Comparison of ENCODE assay signal across 17 cellular contexts in the genomic region with DNA sequence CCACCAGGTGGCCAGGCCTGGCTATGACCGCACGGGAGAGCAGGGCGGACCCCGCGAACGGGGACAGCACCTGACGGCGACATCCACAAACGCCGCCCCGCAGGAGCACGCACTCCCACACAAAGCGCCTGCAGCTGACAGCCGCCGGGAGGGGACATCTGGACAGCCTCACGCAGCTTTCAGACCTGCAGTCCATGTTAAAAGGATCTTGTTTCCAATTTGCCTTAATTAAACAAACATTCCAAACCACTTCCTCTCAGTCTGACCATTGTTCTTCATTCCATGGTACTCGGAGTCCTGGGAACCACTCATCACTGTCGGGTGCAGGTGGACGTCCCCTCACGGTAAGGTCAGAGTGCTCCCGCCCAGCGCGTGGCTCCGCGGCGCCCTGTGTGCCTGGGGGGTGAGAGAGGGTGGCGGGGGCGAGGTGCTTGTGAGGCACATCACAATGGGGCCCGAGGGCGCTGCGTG. TPM values are rescaled to one million over a fixed set of nuclear protein-coding genes. Genes with fewer than 3 reads are reported as not detected.
DNase-seq lines count a peak whose midpoint lies in the region; ATAC-seq and TF ChIP-seq lines count a peak whose summit lies in the region.
"Had no signal": no experiment of that assay in that cellular context is flagged by ENCODE, and none has a peak within 500 bp of the region (broad histone marks: within the 10 kb centered on the region; RNA-seq: fewer than 3 reads in every experiment).

No MANE protein-coding gene starts in this region.

- H3K27me3 ChIP-seq in BLaER1 (no peaks in the 10 kb centered on the region), PC-3 (ENCODE audit: low read length) (no peaks in the 10 kb centered on the region), MM.1S (replicated peaks; ENCODE audit: insufficient read depth, low read length) (no peaks in the 10 kb centered on the region)
- H3K27me3 ChIP-seq: dorsolateral prefrontal cortex had no signal

- peak; percentile 36 for DNase-seq in HT1080 (ENCODE audit: low read depth)
- DNase-seq in PC-3: no peak
- DNase-seq in hepatic stellate cell (ENCODE audit: low spot score): peak; percentile 62
- DNase-seq in AG20443 (ENCODE audit: low spot score): no peak
- DNase-seq in ecto neural progenitor cell (ENCODE audit: low spot score): no peak
- DNase-seq in MM.1S: no peak
- DNase-seq: activated CD4-positive, alpha-beta T cell treated with anti-CD3 and anti-CD28 coated beads for 1 hour; activated T-cell treated with anti-CD3 and anti-CD28 coated beads, Interleukin-2, amount 50 U/mL, for 1 hour; AML-193; dorsolateral prefrontal cortex; H7; immature natural killer cell; mucosa of descending colon; stimulated activated CD4-positive, alpha-beta T cell treated with anti-CD3 and anti-CD28 coated beads, Interleukin-4, amount 100 ng/mL, for 24 hours; stimulated activated naive B cell treated with anti-CD40 and anti-IgM and Interleukin-4, amounts not matched to agents 10 μg/mL and 1 μg/mL and 100 μg/mL, for 72 hours had no signal

- H3K4me3 ChIP-seq in BLaER1: no peak overlapping the region
- H3K4me3 ChIP-seq in PC-3 (ENCODE audit: low read length): no peak overlapping the region
- no peak overlapping the region for H3K4me3 ChIP-seq in MM.1S (ENCODE audit: low read length)
- H3K4me3 ChIP-seq: mucosa of descending colon had no signal

- intact Hi-C loops in PC-3 (cut with micrococcal nuclease): no loop called here

- peaks cover 15% of the 10 kb centered on the region; the same call in 1 of the 2 replicates for H4K20me1 ChIP-seq in BLaER1
- H4K20me1 ChIP-seq in PC-3 (ENCODE audit: low read length): no peaks in the 10 kb centered on the region
- H4K20me1 ChIP-seq in MM.1S (ENCODE audit: insufficient read depth, low read length): no peaks in the 10 kb centered on the region

- H3K4me1 ChIP-seq in BLaER1: peaks cover 99% of the 10 kb centered on the region
- peaks cover 8% of the 10 kb centered on the region; the same call in 1 of the 2 replicates for H3K4me1 ChIP-seq in PC-3 (ENCODE audit: insufficient read depth, low read length)
- no peaks in the 10 kb centered on the region for H3K4me1 ChIP-seq in MM.1S (ENCODE audit: low read length)

- TF ChIP-seq CTCF in PC-3 (conservative IDR thresholded peaks at IDR 0.05; ENCODE audit: low read depth, low read length): no peak
- TF ChIP-seq CTCF in MM.1S (IDR thresholded peaks at IDR 0.05; ENCODE audit: low read length): no peak

- peaks cover 16% of the 10 kb centered on the region; the same call in 1 of the 2 replicates for H3K36me3 ChIP-seq in BLaER1
- H3K36me3 ChIP-seq in PC-3 (ENCODE audit: low read depth, low read length): no peaks in the 10 kb centered on the region
- no peaks in the 10 kb centered on the region for H3K36me3 ChIP-seq in MM.1S (replicated peaks; ENCODE audit: insufficient read depth, low read length)

- no peaks in the 10 kb centered on the region for H3K79me2 ChIP-seq in PC-3 (ENCODE audit: low read length)
- no peaks in the 10 kb centered on the region for H3K79me2 ChIP-seq in MM.1S (ENCODE audit: low read length)

- H3K9ac ChIP-seq in BLaER1 (no peak overlapping the region), PC-3 (ENCODE audit: low read length) (no peak overlapping the region), MM.1S (ENCODE audit: low read length) (no peak overlapping the region)

- CTCF ChIA-PET in PC-3 (lab: Charles Lee): no interaction called here

- H3K27ac ChIP-seq in BLaER1: no peak overlapping the region
- no peak overlapping the region for H3K27ac ChIP-seq in PC-3 (ENCODE audit: low read length)
- no peak overlapping the region for H3K27ac ChIP-seq in MM.1S (ENCODE audit: low read length)

- H2AFZ ChIP-seq in PC-3 (ENCODE audit: low read length): no peak overlapping the region
- H2AFZ ChIP-seq in MM.1S (ENCODE audit: low read length): no peak overlapping the region

- H3K9me2 ChIP-seq in PC-3 (replicated peaks; ENCODE audit: low read length) (no peaks in the 10 kb centered on the region), MM.1S (replicated peaks; ENCODE audit: insufficient read depth, low read length) (no peaks in the 10 kb centered on the region)

- ATAC-seq in PC-3 (peak; percentile 24), GM18861 (IDR thresholded peaks at IDR 0.05; ENCODE audit: unreplicated experiment) (no peak)
- ATAC-seq: mucosa of descending colon; stimulated activated naive B cell treated with anti-CD40 and anti-IgM and Interleukin-4, amounts not matched to agents 10 μg/mL and 1 μg/mL and 100 μg/mL, for 72 hours had no signal

- H3K9me3 ChIP-seq in BLaER1 (no peaks in the 10 kb centered on the region), PC-3 (ENCODE audit: low read length) (no peaks in the 10 kb centered on the region), MM.1S (replicated peaks; ENCODE audit: insufficient read depth, low read length) (no peaks in the 10 kb centered on the region)
- H3K9me3 ChIP-seq: mucosa of descending colon had no signal

- H3K4me2 ChIP-seq in BLaER1 (peak overlapping the region; percentile 0; the same call in 1 of the 2 replicates), PC-3 (ENCODE audit: low read length) (no peak overlapping the region), MM.1S (ENCODE audit: low read depth, low read length) (no peak overlapping the region)

- H3F3A ChIP-seq in PC-3 (ENCODE audit: low read length, unreplicated experiment): no peaks in the 10 kb centered on the region
- H3F3A ChIP-seq in MM.1S (ENCODE audit: insufficient read depth, low read length): no peaks in the 10 kb centered on the region

- BruUV-seq in PC-3 (replicated peaks; lab: Mats Ljungman, UMichigan): no TSS peak

- POLR2A ChIA-PET in PC-3 (lab: Charles Lee; ENCODE audit: unreplicated experiment): no interaction called here

RNA-seq across cellular contexts. Expression of gene GPER1, which starts 5.9 kb away (rescaled TPM):
- total RNA-seq in HT1080 (2014; rRNA removed; shearing (Covaris generic)): 0.84 and 1.8 TPM in 2 replicates
- polyA plus RNA-seq in HT1080 (2015; cell fraction: cytosol; rRNA removed): 0.80 and 1.3 TPM in 2 replicates
- 0.61 and 1.3 TPM in 2 replicates for polyA plus RNA-seq in HT1080 (2015; cell fraction: nucleus; rRNA removed)
- total RNA-seq in PC-3 (2014; rRNA removed): 4.9 and 8.0 TPM in 2 replicates

RNA-seq across cellular contexts. Expression of gene GPR146, which starts 37.6 kb away (rescaled TPM):
- 1.1 and 1.9 TPM in 2 replicates for total RNA-seq in HT1080 (2014; rRNA removed; shearing (Covaris generic))
- polyA plus RNA-seq in HT1080 (2015; cell fraction: cytosol; rRNA removed): 2.3 and 4.0 TPM in 2 replicates
- 1.9 and 3.7 TPM in 2 replicates for polyA plus RNA-seq in HT1080 (2015; cell fraction: nucleus; rRNA removed)
- total RNA-seq in PC-3 (2014; rRNA removed): 2.0 and 2.7 TPM in 2 replicates

Comparison
In these comparisons a context has a peak if more than half of its experiments do, and no peak if none do; other contexts are left out.
1. DNase-seq: peak in HT1080 (single experiment) and hepatic stellate cell (single experiment); none in PC-3 (single experiment), AG20443 (single experiment), ecto neural progenitor cell (single experiment) and MM.1S (single experiment).